In genomic region chr1:207025144-207025880, GRCh38 we compare ENCODE assay signal across 10 cellular contexts. TPM values are rescaled to one million over a fixed set of nuclear protein-coding genes. Genes with fewer than 3 reads are reported as not detected.
DNase-seq lines count a peak whose midpoint lies in the region; ATAC-seq and TF ChIP-seq lines count a peak whose summit lies in the region.
"Had no signal": no experiment of that assay in that cellular context is flagged by ENCODE, and none has a peak within 500 bp of the region (broad histone marks: within the 10 kb centered on the region; RNA-seq: fewer than 3 reads in every experiment).

No MANE protein-coding gene starts in this region.

- peak in 1 of 2 experiments; percentile 23 for DNase-seq in HL-60 (ENCODE audit: low read depth in 1 of 2, low spot score in 1 of 2)
- peak; percentile 83 for DNase-seq in amniotic epithelial cell (ENCODE audit: low read depth)
- DNase-seq in right atrium auricular region (ENCODE audit: low spot score), result no peak
- no peak for DNase-seq in smooth muscle cell (lab: John Stamatoyannopoulos, UW; ENCODE audit: unreplicated experiment)
- no peak for DNase-seq in activated T-cell treated with anti-CD3 and anti-CD28 coated beads, Interleukin-2, amount 50 U/mL, for 48 hours
- no peak for DNase-seq in stimulated activated CD4-positive, alpha-beta T cell treated with anti-CD3 and anti-CD28 coated beads, Interleukin-15, amount 100 ng/mL, for 24 hours
- DNase-seq: NCI-H146 had no signal

- TF ChIP-seq CTCF in HL-60 (IDR thresholded peaks at IDR 0.05; ENCODE audit: insufficient read depth, low read length) (no peak), right atrium auricular region (IDR thresholded peaks at IDR 0.05) (no peak), smooth muscle cell (IDR thresholded peaks at IDR 0.05; ENCODE audit: borderline replicate concordance, insufficient read depth, poor library complexity, severe bottlenecking) (no peak)

- no peak for ATAC-seq in GM19467 (IDR thresholded peaks at IDR 0.05; ENCODE audit: unreplicated experiment)
- ATAC-seq in GM19463 (IDR thresholded peaks at IDR 0.05; ENCODE audit: unreplicated experiment), result no peak

- H2AFZ ChIP-seq in smooth muscle cell (ENCODE audit: low read depth), result no peak overlapping the region
- H2AFZ ChIP-seq: parathyroid adenoma had no signal

- H3K9me3 ChIP-seq in right atrium auricular region, result no peaks in the 10 kb centered on the region
- no peaks in the 10 kb centered on the region for H3K9me3 ChIP-seq in smooth muscle cell (replicated peaks; ENCODE audit: low read depth)

- WGBS in smooth muscle cell (ENCODE audit: low lambda C conversion rate), result 9% methylated on average over 5 of the region's 5 CpGs

- H3K27ac ChIP-seq in HL-60 (replicated peaks) (peak overlapping the region; percentile 53), right atrium auricular region (peak overlapping the region; percentile 42 to 89), smooth muscle cell (ENCODE audit: low read depth) (peak overlapping the region; percentile 96)
- H3K27ac ChIP-seq: parathyroid adenoma had no signal

- no peaks in the 10 kb centered on the region for H3F3A ChIP-seq in smooth muscle cell (ENCODE audit: low read depth)

- no peaks in the 10 kb centered on the region for H3K27me3 ChIP-seq in HL-60 (ENCODE audit: insufficient read depth, poor library complexity, severe bottlenecking)
- H3K27me3 ChIP-seq in right atrium auricular region, result no peaks in the 10 kb centered on the region
- no peaks in the 10 kb centered on the region for H3K27me3 ChIP-seq in smooth muscle cell (ENCODE audit: low read depth)

- peak overlapping the region; percentile 39 for H3K9ac ChIP-seq in smooth muscle cell (ENCODE audit: low read depth)
- H3K9ac ChIP-seq: parathyroid adenoma had no signal

- no peaks in the 10 kb centered on the region for H3K36me3 ChIP-seq in right atrium auricular region
- no peaks in the 10 kb centered on the region for H3K36me3 ChIP-seq in smooth muscle cell (ENCODE audit: low read depth)

- H4K20me1 ChIP-seq in smooth muscle cell (ENCODE audit: low read depth), result no peaks in the 10 kb centered on the region

- no peak overlapping the region for H3K4me3 ChIP-seq in HL-60 (replicated peaks; ENCODE audit: insufficient read depth, low read length)
- no peak overlapping the region for H3K4me3 ChIP-seq in right atrium auricular region
- H3K4me3 ChIP-seq in smooth muscle cell, result no peak overlapping the region

- H3K4me2 ChIP-seq in smooth muscle cell, result peak overlapping the region; percentile 84

- H3K4me1 ChIP-seq in right atrium auricular region (peaks cover 0 to 32% of the 10 kb centered on the region in 2 donors), smooth muscle cell (ENCODE audit: low read depth) (peaks cover 30% of the 10 kb centered on the region)
- H3K4me1 ChIP-seq: parathyroid adenoma had no signal

- H3K79me2 ChIP-seq in smooth muscle cell (ENCODE audit: low read depth), result no peaks in the 10 kb centered on the region
- H3K79me2 ChIP-seq: parathyroid adenoma had no signal

RNA-seq across cellular contexts. Expression of gene C1orf116, which starts 7.2 kb away (rescaled TPM):
- total RNA-seq in right atrium auricular region (under 1 TPM; 0.07 to 0.35 TPM), smooth muscle cell (3.2 and 6.0 TPM in 2 replicates)
- polyA plus RNA-seq in smooth muscle cell, result 0.14 and 2.7 TPM in 2 replicates

RNA-seq across cellular contexts. Expression of gene YOD1, which starts 25.7 kb away (rescaled TPM):
- total RNA-seq in right atrium auricular region (1 to 10 TPM; 3.5 to 4.7 TPM), smooth muscle cell (31.9 and 37.9 TPM in 2 replicates)
- 3.8 and 5.6 TPM in 2 replicates for polyA plus RNA-seq in smooth muscle cell

RNA-seq across cellular contexts. Expression of gene PFKFB2, which starts 27.8 kb away (rescaled TPM):
- total RNA-seq in right atrium auricular region (10 to 100 TPM; 11.8 to 27.5 TPM), smooth muscle cell (9.8 and 15.6 TPM in 2 replicates)
- 2.1 and 5.0 TPM in 2 replicates for polyA plus RNA-seq in smooth muscle cell

RNA-seq across cellular contexts. Expression of gene FCAMR, which starts 55.1 kb away (rescaled TPM):
- total RNA-seq in right atrium auricular region (not detected), smooth muscle cell (not detected in 2 replicates)
- polyA plus RNA-seq in smooth muscle cell, result not detected in 2 replicates
